In the genomic region with DNA sequence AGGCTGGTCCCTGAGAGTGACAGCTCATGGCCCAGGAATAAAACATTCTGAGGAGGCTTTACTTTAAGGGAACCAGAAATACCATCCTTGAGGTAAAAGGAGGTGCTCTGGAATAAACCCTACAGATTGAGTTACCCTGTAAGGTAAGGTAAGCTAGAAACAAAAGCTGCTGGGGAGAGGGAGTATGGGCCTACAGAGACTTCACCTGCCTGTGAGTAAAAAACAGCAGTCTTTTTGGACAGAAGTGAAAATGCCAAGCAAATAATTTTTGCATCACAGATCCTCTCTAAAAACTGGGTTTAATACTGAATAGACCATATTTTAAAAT, we compare ENCODE assay signal across 9 cellular contexts. TPM values are rescaled to one million over a fixed set of nuclear protein-coding genes. Genes with fewer than 3 reads are reported as not detected.
DNase-seq lines count a peak whose midpoint lies in the region; FAIRE-seq and TF ChIP-seq lines count a peak whose summit lies in the region.
"Had no signal": no experiment of that assay in that cellular context is flagged by ENCODE, and none has a peak within 500 bp of the region (broad histone marks: within the 10 kb centered on the region; RNA-seq: fewer than 3 reads in every experiment).

No MANE protein-coding gene starts in this region.

- H3K36me3 Mint-ChIP-seq in CD4-positive, alpha-beta memory T cell: no peaks in the 10 kb centered on the region

- H3K4me3 Mint-ChIP-seq in CD4-positive, alpha-beta memory T cell: peak overlapping the region in 7 of 8 donors; percentile 48 to 85 (median 78)

- DNase-seq in CD4-positive, alpha-beta memory T cell: no peak
- DNase-seq in trophoblast cell (no peak), NCI-H146 (lab: John Stamatoyannopoulos, UW) (no peak), HT-29 (ENCODE audit: low spot score) (no peak), GM12892 (ENCODE audit: insufficient read length) (no peak)
- no peak for DNase-seq in activated CD4-positive, alpha-beta T cell treated with anti-CD3 and anti-CD28 coated beads, Interleukin-2, amount 50 U/mL, for 1 hour

- no peak overlapping the region for H4K12ac ChIP-seq in trophoblast cell (ENCODE audit: low read depth, low read length)

- H3K9me3 ChIP-seq in CD4-positive, alpha-beta memory T cell (ENCODE audit: control insufficient read depth in 1 of 2, low read length in 2 of 2): no peaks in the 10 kb centered on the region
- H3K9me3 ChIP-seq in OCI-LY1 (ENCODE audit: low read length) (no peaks in the 10 kb centered on the region), endocrine pancreas (ENCODE audit: control insufficient read depth, low read length) (no peaks in the 10 kb centered on the region), trophoblast cell (ENCODE audit: insufficient read depth, low read depth, low read length) (no peaks in the 10 kb centered on the region)
- H3K9me3 ChIP-seq: body of pancreas had no signal

- no peak overlapping the region for H3K14ac ChIP-seq in trophoblast cell (ENCODE audit: low read length)

- H3K79me1 ChIP-seq in trophoblast cell (ENCODE audit: low read length): peaks cover 15% of the 10 kb centered on the region

- no peaks in the 10 kb centered on the region for H3K79me2 ChIP-seq in OCI-LY1 (ENCODE audit: insufficient read depth, low read length)
- peaks cover 12% of the 10 kb centered on the region for H3K79me2 ChIP-seq in trophoblast cell (ENCODE audit: control insufficient read depth, insufficient read depth, low read length, poor library complexity)

- no peaks in the 10 kb centered on the region for H3K27me3 ChIP-seq in CD4-positive, alpha-beta memory T cell (ENCODE audit: insufficient read depth, low read length)
- H3K27me3 ChIP-seq in OCI-LY1 (ENCODE audit: insufficient read depth, low read length): no peaks in the 10 kb centered on the region
- H3K27me3 ChIP-seq in endocrine pancreas (ENCODE audit: control insufficient read depth, insufficient read depth, low read length): no peaks in the 10 kb centered on the region
- no peaks in the 10 kb centered on the region for H3K27me3 ChIP-seq in trophoblast cell (ENCODE audit: insufficient read depth, low read length)
- H3K27me3 ChIP-seq: body of pancreas had no signal

- H3K4me2 ChIP-seq in OCI-LY1 (ENCODE audit: low read length) (peak overlapping the region; percentile 27; the same call in 1 of the 2 replicates), trophoblast cell (ENCODE audit: low read length) (no peak overlapping the region)

- H3K9me3 Mint-ChIP-seq in CD4-positive, alpha-beta memory T cell: no peaks in the 10 kb centered on the region

- CTCF ChIA-PET in CD4-positive, alpha-beta memory T cell (lab: Charles Lee; ENCODE audit: partially characterized antibody): interaction anchor here (0.7 to 5.8 kb wide), 10 partner anchors 11 to 114 kb away, joined by 3 to 35 read pairs (median 6); no protein-coding TSS in a partner anchor

- no peaks in the 10 kb centered on the region for H3K9me2 ChIP-seq in OCI-LY1 (ENCODE audit: low read depth, low read length)

- H2AK5ac ChIP-seq in trophoblast cell (ENCODE audit: low read length): peak overlapping the region; percentile 3

- H4K8ac ChIP-seq in trophoblast cell (ENCODE audit: low read depth, low read length): no peak overlapping the region

- no peaks in the 10 kb centered on the region for H3K27me3 Mint-ChIP-seq in CD4-positive, alpha-beta memory T cell

- H4K20me1 ChIP-seq in OCI-LY1 (ENCODE audit: insufficient read depth, low read length): no peaks in the 10 kb centered on the region

- H2BK12ac ChIP-seq in trophoblast cell (ENCODE audit: low read length): peak overlapping the region; percentile 25

- H3K18ac ChIP-seq in trophoblast cell (ENCODE audit: low read length): no peak overlapping the region

- H4K91ac ChIP-seq in trophoblast cell (ENCODE audit: low read depth, low read length): peak overlapping the region; percentile 41

- FAIRE-seq in GM12892 (lab: Jason Lieb, UNC): no peak

- H3K4me1 Mint-ChIP-seq in CD4-positive, alpha-beta memory T cell: peaks cover 41 to 70% (median 55%) of the 10 kb centered on the region in 4 donors

- no peak for TF ChIP-seq CTCF in OCI-LY1 (IDR thresholded peaks at IDR 0.05; ENCODE audit: low read length)

- TF ChIP-seq POLR2A in GM12892 (IDR thresholded peaks at IDR 0.05; ENCODE audit: low read depth, low read length): no peak

- H3K9ac ChIP-seq in OCI-LY1 (ENCODE audit: low read length) (no peak overlapping the region; the same call in 1 of the 2 replicates), endocrine pancreas (ENCODE audit: control insufficient read depth, insufficient read depth, low read length) (no peak overlapping the region), trophoblast cell (ENCODE audit: low read length) (no peak overlapping the region)

- intact Hi-C loops in CD4-positive, alpha-beta memory T cell (cut with micrococcal nuclease): loop anchor here (2.0 kb wide), 1 partner anchor 25 kb away; no protein-coding TSS in a partner anchor

- H3F3A ChIP-seq in OCI-LY1 (ENCODE audit: insufficient read depth, low read length): no peaks in the 10 kb centered on the region

- peak overlapping the region; percentile 68 to 89 (median 80) for H3K27ac Mint-ChIP-seq in CD4-positive, alpha-beta memory T cell

- no peak overlapping the region for H2AFZ ChIP-seq in OCI-LY1 (ENCODE audit: low read length)
- no peak overlapping the region for H2AFZ ChIP-seq in trophoblast cell (ENCODE audit: insufficient read depth, low read length, poor library complexity)

- no peak overlapping the region for H3K4ac ChIP-seq in trophoblast cell (ENCODE audit: low read depth, low read length)

- H3K23ac ChIP-seq in trophoblast cell (ENCODE audit: low read length): no peak overlapping the region

- H2BK120ac ChIP-seq in trophoblast cell (ENCODE audit: insufficient read depth, low read length, poor library complexity): peak overlapping the region; percentile 19

- H3K36me3 ChIP-seq in CD4-positive, alpha-beta memory T cell (ENCODE audit: insufficient read depth, low read length): no peaks in the 10 kb centered on the region
- H3K36me3 ChIP-seq in OCI-LY1 (ENCODE audit: insufficient read depth, low read length): no peaks in the 10 kb centered on the region
- no peaks in the 10 kb centered on the region for H3K36me3 ChIP-seq in endocrine pancreas (ENCODE audit: control insufficient read depth, insufficient read depth, low read length)
- peaks cover 3 to 9% of the 10 kb centered on the region in 2 experiments for H3K36me3 ChIP-seq in trophoblast cell (ENCODE audit: control insufficient read depth in 1 of 2, insufficient read depth in 2 of 2, low read length in 2 of 2)

- H3K27ac ChIP-seq in CD4-positive, alpha-beta memory T cell (ENCODE audit: low read depth, low read length): no peak overlapping the region
- H3K27ac ChIP-seq in OCI-LY1 (ENCODE audit: low read depth, low read length, poor library complexity, severe bottlenecking) (peak overlapping the region; percentile 81), trophoblast cell (ENCODE audit: low read depth, low read length) (peak overlapping the region; percentile 63)

- H2BK5ac ChIP-seq in trophoblast cell (ENCODE audit: low read depth, low read length, poor library complexity): peak overlapping the region; percentile 15

- H3K4me3 ChIP-seq in CD4-positive, alpha-beta memory T cell (ENCODE audit: low read length in 2 of 2): no peak overlapping the region
- H3K4me3 ChIP-seq in OCI-LY1 (ENCODE audit: low read depth, low read length, poor library complexity, severe bottlenecking) (no peak overlapping the region), endocrine pancreas (ENCODE audit: control insufficient read depth, insufficient read depth, low read length) (peak overlapping the region; percentile 56), trophoblast cell (ENCODE audit: low read depth, low read length) (no peak overlapping the region)
- H3K4me3 ChIP-seq: body of pancreas had no signal

- POLR2A ChIA-PET in CD4-positive, alpha-beta memory T cell (lab: Charles Lee; ENCODE audit: partially characterized antibody): interaction anchor here (0.8 to 2.5 kb wide), 7 partner anchors 40 to 128 kb away, joined by 3 to 12 read pairs (median 5); partner anchors contain the start of genes ISCU, SART3 and SELPLG

- peaks cover 50% of the 10 kb centered on the region for H3K4me1 ChIP-seq in CD4-positive, alpha-beta memory T cell (ENCODE audit: insufficient read depth, low read length)
- H3K4me1 ChIP-seq in OCI-LY1 (ENCODE audit: insufficient read depth, low read length, severe bottlenecking): peaks cover 40% of the 10 kb centered on the region
- H3K4me1 ChIP-seq in endocrine pancreas (ENCODE audit: control insufficient read depth, insufficient read depth, low read length): peaks cover 33% of the 10 kb centered on the region
- H3K4me1 ChIP-seq in trophoblast cell (ENCODE audit: control insufficient read depth in 1 of 2, insufficient read depth in 2 of 2, low read length in 2 of 2): peaks cover 23 to 24% of the 10 kb centered on the region in 2 experiments

RNA-seq across cellular contexts. Expression of gene CORO1C, which starts 41.2 kb away (rescaled TPM):
- total RNA-seq in CD4-positive, alpha-beta memory T cell: 10 to 100 TPM; 10.3 to 11.9 TPM
- 10 to 100 TPM in 1 of 2 donors, 1 to 10 TPM in 1; 8.0 to 12.6 TPM for polyA plus RNA-seq in CD4-positive, alpha-beta memory T cell
- 213 and 229 TPM in 2 replicates for polyA plus RNA-seq in trophoblast cell (2013)
- total RNA-seq in HT-29 (2014; rRNA removed; shearing (Covaris generic)): 62.9 and 67.5 TPM in 2 replicates
- 107 TPM for polyA plus RNA-seq in GM12892 (2012; ENCODE audit: missing spikeins)

RNA-seq across cellular contexts. Expression of gene SELPLG, which starts 56.5 kb away (rescaled TPM):
- total RNA-seq in CD4-positive, alpha-beta memory T cell: 100 to 1,000 TPM; 175 to 176 TPM
- polyA plus RNA-seq in CD4-positive, alpha-beta memory T cell: 100 to 1,000 TPM; 485 to 781 TPM
- polyA plus RNA-seq in trophoblast cell (2013): 3.6 and 3.7 TPM in 2 replicates
- total RNA-seq in HT-29 (2014; rRNA removed; shearing (Covaris generic)): not detected in 2 replicates
- 18.3 TPM for polyA plus RNA-seq in GM12892 (2012; ENCODE audit: missing spikeins)

Comparison
In these comparisons a context has a peak if more than half of its experiments do, and no peak if none do; other contexts are left out.
1. RNA of gene SELPLG, which starts 56.5 kb away (total RNA-seq): 175 to 176 TPM in CD4-positive, alpha-beta memory T cell; not detected in HT-29; every median in the first group is over 100 times any median in the second.